In genomic region chr3:8845641-8846040, GRCh38 we compare ENCODE assay signal across 1 cellular context.
TF ChIP-seq lines count a peak whose summit lies in the region.

No MANE protein-coding gene starts in this region.

TF ChIP-seq in IMR-90, 13 proteins besides CTCF, POLR2A, EP300 and RAD21:
- no peak for TF ChIP-seq NFE2L2 (IDR thresholded peaks at IDR 0.05; ENCODE audit: low read depth, low read length)
- TF ChIP-seq ELK1 (IDR thresholded peaks at IDR 0.05; ENCODE audit: borderline replicate concordance, low read depth, low read length) = no peak
- no peak for TF ChIP-seq RFX5 (IDR thresholded peaks at IDR 0.05; ENCODE audit: low read depth, low read length)
- no peak for TF ChIP-seq MAZ (IDR thresholded peaks at IDR 0.05; ENCODE audit: borderline replicate concordance, low read depth, low read length)
- TF ChIP-seq SMC3 (IDR thresholded peaks at IDR 0.05; ENCODE audit: low read depth, low read length) = no peak
- TF ChIP-seq CHD1 (IDR thresholded peaks at IDR 0.05; ENCODE audit: low read depth, low read length) = no peak
- no peak for TF ChIP-seq RCOR1 (IDR thresholded peaks at IDR 0.05; ENCODE audit: insufficient replicate concordance, low read length)
- TF ChIP-seq MXI1 (IDR thresholded peaks at IDR 0.05; ENCODE audit: borderline replicate concordance, low read depth, low read length) = no peak
- TF ChIP-seq FOS (IDR thresholded peaks at IDR 0.05; ENCODE audit: low read depth, low read length) = 0 out of 2 replicates have a peak, but pooled peaks have one; percentile 19
- TF ChIP-seq MAFK (IDR thresholded peaks at IDR 0.05; ENCODE audit: low read depth, low read length) = no peak
- TF ChIP-seq BHLHE40 (IDR thresholded peaks at IDR 0.05; ENCODE audit: low read depth, low read length) = peak; percentile 26; the same call in 1 of the 2 replicates
- TF ChIP-seq USF2 (IDR thresholded peaks at IDR 0.05; ENCODE audit: low read depth, low read length) = no peak
- TF ChIP-seq CEBPB (IDR thresholded peaks at IDR 0.05; ENCODE audit: low read depth, low read length) = no peak
